In the genomic region with DNA sequence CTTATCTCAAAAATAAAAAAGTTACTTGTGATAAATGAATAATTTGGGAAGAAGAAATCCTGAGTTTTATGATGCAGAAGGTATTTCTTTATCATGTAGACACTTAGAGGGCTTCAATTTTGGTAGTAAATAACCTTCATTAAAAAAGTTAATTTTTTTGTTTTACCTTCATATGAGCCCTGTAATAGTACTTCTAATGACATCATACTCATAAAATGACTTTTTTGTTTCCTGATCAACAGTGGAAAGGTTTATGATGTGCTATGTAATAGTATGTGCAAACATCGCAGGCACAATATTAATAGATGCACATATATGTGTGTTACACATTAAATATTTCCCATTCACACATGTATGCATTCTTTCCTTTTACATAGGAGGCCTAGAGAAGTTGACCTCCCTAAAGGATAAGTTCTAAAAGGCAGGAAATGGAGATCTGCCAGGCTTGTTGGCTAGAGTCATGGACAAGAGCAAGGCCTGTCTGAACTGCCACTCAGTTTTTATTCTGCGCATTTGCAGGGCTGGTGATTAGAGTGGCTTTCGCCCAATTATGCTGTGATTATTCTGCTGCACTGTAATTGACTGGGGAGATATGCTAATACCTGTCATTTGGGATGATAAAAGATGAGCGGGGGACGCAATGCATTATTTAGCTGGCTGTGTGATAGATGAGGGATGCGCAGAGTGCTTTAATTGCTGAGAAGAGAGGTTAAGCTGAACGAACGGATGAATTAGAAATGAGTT, we compare ENCODE assay signal across 12 cellular contexts.
A peak's percentile ranks its signal among the peaks of the same experiment; 100 is the strongest.
DNase-seq lines count a peak whose midpoint lies in the region; TF ChIP-seq lines count a peak whose summit lies in the region.
"Had no signal": no experiment of that assay in that cellular context is flagged by ENCODE, and none has a peak within 500 bp of the region (broad histone marks: within the 10 kb centered on the region; RNA-seq: fewer than 3 reads in every experiment).

No MANE protein-coding gene starts in this region.

- no peak overlapping the region for H3K4me3 Mint-ChIP-seq in activated naive CD8-positive, alpha-beta T cell
- H3K4me3 Mint-ChIP-seq in activated naive CD8-positive, alpha-beta T cell treated with anti-CD3 and anti-CD28 coated beads for 36 hours = no peak overlapping the region
- peak overlapping the region; percentile 23 for H3K4me3 Mint-ChIP-seq in glutamatergic neuron (ENCODE audit: unreplicated experiment)

- H3K9me3 Mint-ChIP-seq in activated naive CD8-positive, alpha-beta T cell (ENCODE audit: low read depth) = no peaks in the 10 kb centered on the region
- peaks cover 3% of the 10 kb centered on the region for H3K9me3 Mint-ChIP-seq in activated naive CD8-positive, alpha-beta T cell treated with anti-CD3 and anti-CD28 coated beads for 36 hours
- peaks cover 2% of the 10 kb centered on the region for H3K9me3 Mint-ChIP-seq in glutamatergic neuron (ENCODE audit: unreplicated experiment)

- no peaks in the 10 kb centered on the region for H3K27me3 Mint-ChIP-seq in activated naive CD8-positive, alpha-beta T cell
- H3K27me3 Mint-ChIP-seq in activated naive CD8-positive, alpha-beta T cell treated with anti-CD3 and anti-CD28 coated beads for 36 hours = no peaks in the 10 kb centered on the region
- no peaks in the 10 kb centered on the region for H3K27me3 Mint-ChIP-seq in glutamatergic neuron (ENCODE audit: unreplicated experiment)

- peaks cover 4% of the 10 kb centered on the region for H3K36me3 Mint-ChIP-seq in activated naive CD8-positive, alpha-beta T cell
- peaks cover 14% of the 10 kb centered on the region for H3K36me3 Mint-ChIP-seq in activated naive CD8-positive, alpha-beta T cell treated with anti-CD3 and anti-CD28 coated beads for 36 hours
- peaks cover 2% of the 10 kb centered on the region for H3K36me3 Mint-ChIP-seq in glutamatergic neuron (ENCODE audit: unreplicated experiment)

- DNase-seq in activated naive CD8-positive, alpha-beta T cell treated with anti-CD3 and anti-CD28 coated beads for 36 hours = no peak
- DNase-seq in NCI-H82 (lab: John Stamatoyannopoulos, UW) (peak; percentile 64), glutamatergic neuron (no peak), retina (peak; percentile 70), NAMALWA (ENCODE audit: low spot score) (no peak), GM10266 (ENCODE audit: extremely low spot score) (no peak)
- no peak for DNase-seq in activated CD4-positive, alpha-beta T cell treated with anti-CD3 and anti-CD28 coated beads, Interleukin-2, amount 50 U/mL, for 4 hours
- DNase-seq: DND-41, PC-9, T1000, transverse colon had no signal

- peak overlapping the region; percentile 1 for H3K27ac Mint-ChIP-seq in activated naive CD8-positive, alpha-beta T cell
- H3K27ac Mint-ChIP-seq in activated naive CD8-positive, alpha-beta T cell treated with anti-CD3 and anti-CD28 coated beads for 36 hours = no peak overlapping the region
- H3K27ac Mint-ChIP-seq in glutamatergic neuron (ENCODE audit: unreplicated experiment) = peak overlapping the region; percentile 4

- TF ChIP-seq CTCF in glutamatergic neuron (IDR thresholded peaks at IDR 0.05; ENCODE audit: partially characterized antibody, unreplicated experiment) = no peak
- no peak for TF ChIP-seq CTCF in GM10266 (IDR thresholded peaks at IDR 0.05; ENCODE audit: control insufficient read depth, insufficient read depth, low read depth, missing control alignments)

- peaks cover 28% of the 10 kb centered on the region for H3K4me1 Mint-ChIP-seq in activated naive CD8-positive, alpha-beta T cell (ENCODE audit: low read depth)
- peaks cover 27% of the 10 kb centered on the region for H3K4me1 Mint-ChIP-seq in activated naive CD8-positive, alpha-beta T cell treated with anti-CD3 and anti-CD28 coated beads for 36 hours
- H3K4me1 Mint-ChIP-seq in glutamatergic neuron (ENCODE audit: low read depth, unreplicated experiment) = peaks cover 26% of the 10 kb centered on the region

Comparison
In these comparisons a context has a peak if more than half of its experiments do, and no peak if none do; other contexts are left out.
1. DNase-seq: peak in NCI-H82 (single experiment) and retina (single experiment); none in activated naive CD8-positive, alpha-beta T cell treated with anti-CD3 and anti-CD28 coated beads for 36 hours (single experiment), glutamatergic neuron (single experiment), activated CD4-positive, alpha-beta T cell treated with anti-CD3 and anti-CD28 coated beads, Interleukin-2, amount 50 U/mL, for 4 hours (0 of 2), NAMALWA (single experiment) and GM10266 (single experiment).